ENCODE assay signal across 1 cellular context in genomic region chr20:4829494-4830211, GRCh38.
TF ChIP-seq lines count a peak whose summit lies in the region.

No MANE protein-coding gene starts in this region.

TF ChIP-seq in endothelial cell of umbilical vein, 7 proteins besides CTCF, POLR2A, EP300 and RAD21:
- TF ChIP-seq FOS (IDR thresholded peaks at IDR 0.05; ENCODE audit: borderline replicate concordance, insufficient read depth, low read length) = no peak
- no peak for TF ChIP-seq MAX (IDR thresholded peaks at IDR 0.05; ENCODE audit: insufficient read depth, insufficient read length)
- no peak for TF ChIP-seq GATA2 (IDR thresholded peaks at IDR 0.05; ENCODE audit: insufficient read depth, insufficient read length, low read depth, low read length)
- no peak for TF ChIP-seq MYC (IDR thresholded peaks at IDR 0.05; ENCODE audit: low read depth, low read length)
- TF ChIP-seq POLR2AphosphoS5 (IDR thresholded peaks at IDR 0.05; ENCODE audit: insufficient read depth, low read depth, low read length) = no peak
